18 cellular contexts compared by ENCODE assay signal in the genomic region with DNA sequence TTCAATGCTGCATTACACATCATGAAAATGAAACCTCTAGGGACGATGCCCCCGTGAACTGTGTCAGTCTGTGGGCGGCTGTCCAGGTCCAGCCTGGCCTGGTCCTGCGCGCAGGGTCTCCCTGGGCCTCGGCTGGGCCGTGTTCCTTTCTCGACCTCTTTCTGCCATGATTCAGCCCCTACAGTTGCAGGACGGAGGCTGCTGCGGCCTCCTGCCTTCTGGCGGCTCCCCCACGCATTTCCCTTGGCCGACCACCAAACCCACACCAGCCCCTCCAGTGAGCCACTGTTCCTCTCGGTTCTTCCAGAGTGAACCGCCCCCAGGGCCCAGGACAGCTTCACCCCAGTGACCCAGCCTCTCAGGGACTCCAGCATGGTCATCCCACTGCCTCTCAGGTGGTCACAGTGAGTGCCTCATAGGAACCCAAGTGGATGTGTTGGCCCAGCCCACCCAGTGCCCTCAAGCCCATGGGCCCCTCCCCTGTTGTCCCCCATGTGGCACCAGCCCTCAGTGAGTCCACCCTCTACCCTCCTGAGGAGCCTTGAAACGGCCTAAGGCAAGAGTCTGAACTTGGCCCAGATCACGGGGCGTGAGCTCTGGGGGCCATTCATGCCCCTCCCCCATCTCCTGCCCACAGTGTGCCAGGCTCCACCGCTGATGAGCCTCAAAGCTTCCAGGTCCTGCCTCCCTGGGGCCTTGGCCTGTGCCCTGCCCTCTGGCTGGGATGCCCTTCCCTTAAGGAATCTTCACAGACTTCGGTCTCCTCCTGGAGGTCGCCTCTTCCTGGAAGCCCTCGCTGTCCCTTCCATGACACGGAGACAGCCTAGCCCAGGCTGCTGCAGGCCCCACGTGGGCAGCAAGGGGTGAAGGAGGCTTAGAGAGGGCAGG. TPM values are rescaled to one million over a fixed set of nuclear protein-coding genes. Genes with fewer than 3 reads are reported as not detected.
DNase-seq lines count a peak whose midpoint lies in the region; ATAC-seq and TF ChIP-seq lines count a peak whose summit lies in the region.
"Had no signal": no experiment of that assay in that cellular context is flagged by ENCODE, and none has a peak within 500 bp of the region (broad histone marks: within the 10 kb centered on the region; RNA-seq: fewer than 3 reads in every experiment).

No MANE protein-coding gene starts in this region.

- H3K9me3 ChIP-seq in tibial nerve (peaks cover 0 to 5% (median 0%) of the 10 kb centered on the region in 4 donors), endodermal cell (ENCODE audit: control insufficient read depth, low read length) (no peaks in the 10 kb centered on the region)

- no peaks in the 10 kb centered on the region for H3K36me3 Mint-ChIP-seq in activated CD8-positive, alpha-beta memory T cell treated with anti-CD3 and anti-CD28 coated beads, Interleukin-2, amount 10 ng/mL, durations not matched to agents 7 days and 5 days
- H3K36me3 Mint-ChIP-seq in central memory CD8-positive, alpha-beta T cell (ENCODE audit: insufficient read depth), result peaks cover 9% of the 10 kb centered on the region
- H3K36me3 Mint-ChIP-seq in natural killer cell, result no peaks in the 10 kb centered on the region
- no peaks in the 10 kb centered on the region for H3K36me3 Mint-ChIP-seq in endodermal cell (ENCODE audit: low read depth)
- H3K36me3 Mint-ChIP-seq: activated naive CD8-positive, alpha-beta T cell treated with anti-CD3 and anti-CD28 coated beads, Interleukin-2, amount 10 ng/mL, durations not matched to agents 7 days and 5 days had no signal

- peaks cover 3% of the 10 kb centered on the region for H3K27me3 Mint-ChIP-seq in activated CD8-positive, alpha-beta memory T cell treated with anti-CD3 and anti-CD28 coated beads, Interleukin-2, amount 10 ng/mL, durations not matched to agents 7 days and 5 days
- no peaks in the 10 kb centered on the region for H3K27me3 Mint-ChIP-seq in central memory CD8-positive, alpha-beta T cell
- no peaks in the 10 kb centered on the region for H3K27me3 Mint-ChIP-seq in natural killer cell (ENCODE audit: low read depth in 2 of 2)
- peaks cover 3% of the 10 kb centered on the region for H3K27me3 Mint-ChIP-seq in endodermal cell (ENCODE audit: insufficient read depth)

- H3K4me1 ChIP-seq in tibial nerve, result peaks cover 0 to 27% (median 8%) of the 10 kb centered on the region in 4 donors
- no peaks in the 10 kb centered on the region for H3K4me1 ChIP-seq in endodermal cell (ENCODE audit: control insufficient read depth, insufficient read depth, low read length)
- H3K4me1 ChIP-seq: foreskin keratinocyte had no signal

- peak overlapping the region in 3 of 4 donors; percentile 12 to 71 (median 43) for H3K27ac ChIP-seq in tibial nerve
- H3K27ac ChIP-seq in endodermal cell (ENCODE audit: low read depth, low read length), result no peak overlapping the region
- H3K27ac ChIP-seq: foreskin keratinocyte had no signal

- ATAC-seq in activated CD8-positive, alpha-beta memory T cell treated with anti-CD3 and anti-CD28 coated beads, Interleukin-2, amount 10 ng/mL, durations not matched to agents 7 days and 5 days, result peak; percentile 52
- no peak for ATAC-seq in central memory CD8-positive, alpha-beta T cell (replicated peaks; ENCODE audit: extremely low read depth, poor library complexity, severe bottlenecking)
- ATAC-seq in natural killer cell, result peak; percentile 39 to 50 (median 44)
- ATAC-seq in GM21526 (IDR thresholded peaks at IDR 0.05; ENCODE audit: low FRiP score, unreplicated experiment), result no peak
- ATAC-seq: foreskin keratinocyte had no signal

- 38 to 43% methylated on average over 21 of the region's 24 CpGs for WGBS in tibial nerve, 2 donors
- WGBS in endodermal cell (ENCODE audit: insufficient coverage in 1 of 2, insufficient read length in 1 of 2), 2 experiments, result 93 to 94% methylated on average over 8 to 24 of the region's 24 CpGs

- H3K36me3 ChIP-seq in tibial nerve (peaks cover 0 to 50% (median 5%) of the 10 kb centered on the region in 3 donors), endodermal cell (ENCODE audit: control insufficient read depth, insufficient read depth, low read length) (no peaks in the 10 kb centered on the region)

- peaks cover 25% of the 10 kb centered on the region for H3K4me1 Mint-ChIP-seq in activated CD8-positive, alpha-beta memory T cell treated with anti-CD3 and anti-CD28 coated beads, Interleukin-2, amount 10 ng/mL, durations not matched to agents 7 days and 5 days
- H3K4me1 Mint-ChIP-seq in central memory CD8-positive, alpha-beta T cell, result peaks cover 17% of the 10 kb centered on the region
- peaks cover 15 to 20% of the 10 kb centered on the region in 2 donors for H3K4me1 Mint-ChIP-seq in natural killer cell
- H3K4me1 Mint-ChIP-seq in endodermal cell, result no peaks in the 10 kb centered on the region

- TF ChIP-seq CTCF in natural killer cell (IDR thresholded peaks at IDR 0.05) (no peak), tibial nerve (IDR thresholded peaks at IDR 0.05) (no peak), endodermal cell (conservative IDR thresholded peaks at IDR 0.05) (no peak)

- H3K4me3 ChIP-seq in tibial nerve (no peak overlapping the region), endodermal cell (ENCODE audit: low read length) (no peak overlapping the region)

- no peak for DNase-seq in activated CD8-positive, alpha-beta memory T cell treated with anti-CD3 and anti-CD28 coated beads, Interleukin-2, amount 10 ng/mL, durations not matched to agents 7 days and 5 days
- no peak for DNase-seq in activated CD8-positive, alpha-beta memory T cell treated with anti-CD3 and anti-CD28 coated beads, Interleukin-2, amount 50 U/mL, for 4 hours
- DNase-seq in central memory CD8-positive, alpha-beta T cell (ENCODE audit: low spot score in 2 of 2), result no peak
- DNase-seq in natural killer cell (no peak), tibial nerve (ENCODE audit: low spot score in 2 of 2) (no peak), endodermal cell (no peak), NCI-H2081 treated with DMSO at 0.1 percent for 48 hours (lab: John Stamatoyannopoulos, UW) (no peak)
- DNase-seq: activated CD4-positive, alpha-beta T cell treated with anti-CD3 and anti-CD28 coated beads for 48 hours; activated naive CD8-positive, alpha-beta T cell treated with anti-CD3 and anti-CD28 coated beads, Interleukin-2, amount 10 ng/mL, durations not matched to agents 7 days and 5 days; foreskin keratinocyte; HCEC 1CT; KG1; NCI-H1105; NCI-H82 had no signal

- CTCF ChIA-PET in activated CD8-positive, alpha-beta memory T cell treated with anti-CD3 and anti-CD28 coated beads, Interleukin-2, amount 10 ng/mL, durations not matched to agents 7 days and 5 days (lab: Charles Lee), result interaction anchor here (14.3 kb wide), 1 partner anchor 25 kb away, joined by 234 read pairs; a partner anchor contains a TSS

- peak in 1 of 2 donors; percentile 10 for TF ChIP-seq EP300 in tibial nerve (IDR thresholded peaks at IDR 0.05)

- intact Hi-C loops in natural killer cell (cut with micrococcal nuclease), result no loop called here

- TF ChIP-seq POLR2A in tibial nerve (IDR thresholded peaks at IDR 0.05), result no peak

- H3K4me3 Mint-ChIP-seq in activated CD8-positive, alpha-beta memory T cell treated with anti-CD3 and anti-CD28 coated beads, Interleukin-2, amount 10 ng/mL, durations not matched to agents 7 days and 5 days, result no peak overlapping the region
- no peak overlapping the region for H3K4me3 Mint-ChIP-seq in central memory CD8-positive, alpha-beta T cell
- H3K4me3 Mint-ChIP-seq in natural killer cell (no peak overlapping the region), endodermal cell (no peak overlapping the region)
- H3K4me3 Mint-ChIP-seq: activated naive CD8-positive, alpha-beta T cell treated with anti-CD3 and anti-CD28 coated beads, Interleukin-2, amount 10 ng/mL, durations not matched to agents 7 days and 5 days; CD14-positive monocyte had no signal

- H3K9ac ChIP-seq in endodermal cell (ENCODE audit: extremely low read depth, low read length, poor library complexity, severe bottlenecking), result no peak overlapping the region

- no peaks in the 10 kb centered on the region for H3K27me3 ChIP-seq in tibial nerve
- H3K27me3 ChIP-seq in endodermal cell (ENCODE audit: control insufficient read depth, insufficient read depth, low read length, poor library complexity, severe bottlenecking), result no peaks in the 10 kb centered on the region
- H3K27me3 ChIP-seq: foreskin keratinocyte had no signal

- H3K27ac Mint-ChIP-seq in activated CD8-positive, alpha-beta memory T cell treated with anti-CD3 and anti-CD28 coated beads, Interleukin-2, amount 10 ng/mL, durations not matched to agents 7 days and 5 days, result peak overlapping the region; percentile 55
- H3K27ac Mint-ChIP-seq in central memory CD8-positive, alpha-beta T cell (ENCODE audit: low read depth), result peak overlapping the region; percentile 49
- peak overlapping the region; percentile 29 to 45 for H3K27ac Mint-ChIP-seq in natural killer cell
- no peak overlapping the region for H3K27ac Mint-ChIP-seq in endodermal cell
- H3K27ac Mint-ChIP-seq: activated naive CD8-positive, alpha-beta T cell treated with anti-CD3 and anti-CD28 coated beads, Interleukin-2, amount 10 ng/mL, durations not matched to agents 7 days and 5 days had no signal

- no peaks in the 10 kb centered on the region for H3K9me3 Mint-ChIP-seq in activated CD8-positive, alpha-beta memory T cell treated with anti-CD3 and anti-CD28 coated beads, Interleukin-2, amount 10 ng/mL, durations not matched to agents 7 days and 5 days (ENCODE audit: low read depth)
- no peaks in the 10 kb centered on the region for H3K9me3 Mint-ChIP-seq in central memory CD8-positive, alpha-beta T cell
- H3K9me3 Mint-ChIP-seq in natural killer cell (no peaks in the 10 kb centered on the region), endodermal cell (peaks cover 19% of the 10 kb centered on the region)
- H3K9me3 Mint-ChIP-seq: activated naive CD8-positive, alpha-beta T cell treated with anti-CD3 and anti-CD28 coated beads, Interleukin-2, amount 10 ng/mL, durations not matched to agents 7 days and 5 days had no signal

RNA-seq across cellular contexts. Expression of a gene that starts 10.0 kb away (rescaled TPM):
- total RNA-seq in activated CD8-positive, alpha-beta memory T cell treated with anti-CD3 and anti-CD28 coated beads, Interleukin-2, amount 10 ng/mL, durations not matched to agents 7 days and 5 days, result 1 to 10 TPM; 3.8 to 7.8 TPM
- total RNA-seq in natural killer cell, result 100 to 1,000 TPM; 144 to 286 (median 161) TPM
- total RNA-seq in tibial nerve, result 100 to 1,000 TPM in 1 of 4 donors, 10 to 100 TPM in 2, 1 to 10 TPM in 1; 1.2 to 120 (median 38.0) TPM
- under 1 TPM in 1 of 2 donors, not detected in 1; 0.46 TPM for total RNA-seq in endodermal cell
- polyA plus RNA-seq in endodermal cell (2013, experiment 1 of 2), result not detected
- not detected for polyA plus RNA-seq in endodermal cell (2013, experiment 2 of 2)

RNA-seq across cellular contexts. Expression of a gene that starts 14.1 kb away (rescaled TPM):
- 10 to 100 TPM; 68.6 to 94.8 TPM for total RNA-seq in activated CD8-positive, alpha-beta memory T cell treated with anti-CD3 and anti-CD28 coated beads, Interleukin-2, amount 10 ng/mL, durations not matched to agents 7 days and 5 days
- total RNA-seq in natural killer cell (100 to 1,000 TPM; 161 to 188 (median 161) TPM), tibial nerve (100 to 1,000 TPM in 1 of 4 donors, 10 to 100 TPM in 3; 65.7 to 142 (median 68.9) TPM), endodermal cell (10 to 100 TPM; 58.3 to 66.7 TPM)
- 51.2 TPM for polyA plus RNA-seq in endodermal cell (2013, experiment 1 of 2)
- 46.2 TPM for polyA plus RNA-seq in endodermal cell (2013, experiment 2 of 2)

RNA-seq across cellular contexts. Expression of a gene that starts 21.7 kb away (rescaled TPM):
- total RNA-seq in activated CD8-positive, alpha-beta memory T cell treated with anti-CD3 and anti-CD28 coated beads, Interleukin-2, amount 10 ng/mL, durations not matched to agents 7 days and 5 days, result 10 to 100 TPM; 30.0 to 73.6 TPM
- total RNA-seq in natural killer cell, result 100 to 1,000 TPM; 356 to 416 (median 357) TPM
- 100 to 1,000 TPM; 136 to 291 (median 196) TPM for total RNA-seq in tibial nerve
- 10 to 100 TPM; 21.5 to 30.0 TPM for total RNA-seq in endodermal cell
- polyA plus RNA-seq in endodermal cell (2013, experiment 1 of 2), result 34.8 TPM
- polyA plus RNA-seq in endodermal cell (2013, experiment 2 of 2), result 30.9 TPM

RNA-seq across cellular contexts. Expression of a gene that starts 23.6 kb away (rescaled TPM):
- total RNA-seq in activated CD8-positive, alpha-beta memory T cell treated with anti-CD3 and anti-CD28 coated beads, Interleukin-2, amount 10 ng/mL, durations not matched to agents 7 days and 5 days, result under 1 TPM in 1 of 2 experiments, not detected in 1; 0.09 TPM
- total RNA-seq in natural killer cell, result 1 to 10 TPM; 4.9 to 8.4 (median 8.2) TPM
- total RNA-seq in tibial nerve, result 10 to 100 TPM; 14.7 to 86.3 (median 64.3) TPM
- 1 to 10 TPM; 1.4 to 2.2 TPM for total RNA-seq in endodermal cell
- 0.39 TPM for polyA plus RNA-seq in endodermal cell (2013, experiment 1 of 2)
- polyA plus RNA-seq in endodermal cell (2013, experiment 2 of 2), result 0.29 TPM
- total RNA-seq: A172, foreskin keratinocyte had no signal
- polyA plus RNA-seq: CD14-positive monocyte, foreskin keratinocyte had no signal

RNA-seq across cellular contexts. Expression of a gene that starts 25.5 kb away (rescaled TPM):
- total RNA-seq in activated CD8-positive, alpha-beta memory T cell treated with anti-CD3 and anti-CD28 coated beads, Interleukin-2, amount 10 ng/mL, durations not matched to agents 7 days and 5 days, result 1 to 10 TPM in 1 of 2 experiments, under 1 TPM in 1; 0.68 to 2.8 TPM
- total RNA-seq in natural killer cell (1 to 10 TPM in 2 of 3 donors, under 1 TPM in 1; 0.99 to 5.1 (median 3.9) TPM), tibial nerve (under 1 TPM in 1 of 4 donors, not detected in 3; 0.60 TPM), endodermal cell (not detected)
- polyA plus RNA-seq in endodermal cell (2013, experiment 1 of 2), result not detected
- not detected for polyA plus RNA-seq in endodermal cell (2013, experiment 2 of 2)
- total RNA-seq: A172, foreskin keratinocyte, osteoblast had no signal
- polyA plus RNA-seq: foreskin keratinocyte had no signal

Comparison
In these comparisons a context has a peak if more than half of its experiments do, and no peak if none do; other contexts are left out.
1. ATAC-seq: peak in activated CD8-positive, alpha-beta memory T cell treated with anti-CD3 and anti-CD28 coated beads, Interleukin-2, amount 10 ng/mL, durations not matched to agents 7 days and 5 days (single experiment) and natural killer cell (3 of 3); none in central memory CD8-positive, alpha-beta T cell (single experiment) and GM21526 (single experiment).